In genomic region chr3:76352848-76353130, GRCh38 we compare ENCODE assay signal across 17 cellular contexts.
A peak's percentile ranks its signal among the peaks of the same experiment; 100 is the strongest.
DNase-seq lines count a peak whose midpoint lies in the region; ATAC-seq and TF ChIP-seq lines count a peak whose summit lies in the region.
"Had no signal": no experiment of that assay in that cellular context is flagged by ENCODE, and none has a peak within 500 bp of the region (broad histone marks: within the 10 kb centered on the region; RNA-seq: fewer than 3 reads in every experiment).

No MANE protein-coding gene starts in this region.

- no peaks in the 10 kb centered on the region for H3K9me2 ChIP-seq in GM23338 (ENCODE audit: insufficient read depth)

- H3K27me3 Mint-ChIP-seq in GM23338 (ENCODE audit: insufficient read depth, low read depth, poor library complexity) (no peaks in the 10 kb centered on the region), WTC11 (ENCODE audit: low read depth) (no peaks in the 10 kb centered on the region), CD14-positive monocyte (ENCODE audit: low read depth in 3 of 3) (no peaks in the 10 kb centered on the region)
- H3K27me3 Mint-ChIP-seq: CD4-positive, alpha-beta memory T cell had no signal

- H3K36me3 Mint-ChIP-seq in GM23338 (ENCODE audit: low read depth) (no peaks in the 10 kb centered on the region), WTC11 (no peaks in the 10 kb centered on the region), CD14-positive monocyte (no peaks in the 10 kb centered on the region)
- H3K36me3 Mint-ChIP-seq: CD4-positive, alpha-beta memory T cell had no signal

- ATAC-seq in GM23338 = no peak
- ATAC-seq in WTC11 = no peak
- ATAC-seq: GM12878, HCT116 had no signal

- CTCF ChIA-PET in WTC11 (lab: Charles Lee) = no interaction called here

- peaks cover 30% of the 10 kb centered on the region for H3K4me1 ChIP-seq in GM23338 (ENCODE audit: insufficient read depth)

- H3K27ac ChIP-seq in GM23338 (ENCODE audit: low read depth) = no peak overlapping the region
- H3K27ac ChIP-seq: C4-2B, KMS-11 had no signal

- no peak overlapping the region for H2AFZ ChIP-seq in GM23338

- no peaks in the 10 kb centered on the region for H3K79me2 ChIP-seq in GM23338 (replicated peaks; ENCODE audit: insufficient read depth)

- no peak for TF ChIP-seq POLR2A in erythroblast (IDR thresholded peaks at IDR 0.05; ENCODE audit: low read length)

- H3K9me3 Mint-ChIP-seq in GM23338 (no peaks in the 10 kb centered on the region), WTC11 (no peaks in the 10 kb centered on the region), CD14-positive monocyte (no peaks in the 10 kb centered on the region)

- no peak overlapping the region for H3K4me3 ChIP-seq in GM23338
- H3K4me3 ChIP-seq: GM12878 had no signal

- no peaks in the 10 kb centered on the region for H4K20me1 ChIP-seq in GM23338 (replicated peaks; ENCODE audit: insufficient read depth)

- H3F3A ChIP-seq in GM23338 (replicated peaks; ENCODE audit: low read depth) = no peaks in the 10 kb centered on the region

- no peak overlapping the region for H3K27ac Mint-ChIP-seq in GM23338
- H3K27ac Mint-ChIP-seq in WTC11 = no peak overlapping the region
- no peak overlapping the region for H3K27ac Mint-ChIP-seq in CD14-positive monocyte
- H3K27ac Mint-ChIP-seq: CD4-positive, alpha-beta memory T cell; HFFc6 had no signal

- POLR2A ChIA-PET in WTC11 (lab: Charles Lee) = no interaction called here

- no peaks in the 10 kb centered on the region for H3K36me3 ChIP-seq in GM23338 (ENCODE audit: insufficient read depth)

- no peaks in the 10 kb centered on the region for H3K27me3 ChIP-seq in GM23338 (ENCODE audit: insufficient read depth)

- H3K4me1 Mint-ChIP-seq in GM23338 = peaks cover 26% of the 10 kb centered on the region
- H3K4me1 Mint-ChIP-seq in WTC11 = peaks cover 29% of the 10 kb centered on the region
- H3K4me1 Mint-ChIP-seq in CD14-positive monocyte = no peaks in the 10 kb centered on the region
- H3K4me1 Mint-ChIP-seq: CD4-positive, alpha-beta memory T cell had no signal

- H3K4me2 ChIP-seq in GM23338 = peak overlapping the region; percentile 27; the same call in 1 of the 2 replicates
- H3K4me2 ChIP-seq: KMS-11 had no signal

- TF ChIP-seq CTCF in GM23338 (conservative IDR thresholded peaks at IDR 0.05; ENCODE audit: low read depth in 2 of 2) = no peak
- no peak for TF ChIP-seq CTCF in WTC11 (IDR thresholded peaks at IDR 0.05)
- TF ChIP-seq CTCF in CD14-positive monocyte (IDR thresholded peaks at IDR 0.05) = no peak

- DNase-seq in GM23338 (ENCODE audit: low spot score) = no peak
- peak; percentile 86 to 89 for DNase-seq in NCI-H526 (lab: John Stamatoyannopoulos, UW)
- DNase-seq in WTC11 (ENCODE audit: low spot score) = no peak
- no peak for DNase-seq in CD14-positive monocyte (ENCODE audit: low spot score)
- DNase-seq in ureter (ENCODE audit: low spot score) = no peak
- no peak for DNase-seq in erythroblast (lab: John Stamatoyannopoulos, UW)
- DNase-seq: CD4-positive, alpha-beta memory T cell; DMS153; DND-41; EL; GOT3; H7; HFFc6 had no signal

- intact Hi-C loops in CD14-positive monocyte (cut with micrococcal nuclease) = no loop called here

- peak overlapping the region; percentile 48; the same call in 1 of the 3 replicates for H3K4me3 Mint-ChIP-seq in GM23338
- peak overlapping the region; percentile 13; the same call in 1 of the 2 replicates for H3K4me3 Mint-ChIP-seq in WTC11
- H3K4me3 Mint-ChIP-seq in CD14-positive monocyte = no peak overlapping the region
- H3K4me3 Mint-ChIP-seq: CD4-positive, alpha-beta memory T cell; HFFc6 had no signal

TF ChIP-seq in GM23338, 12 proteins besides CTCF, POLR2A, EP300 and RAD21 (continues in another document):
- TF ChIP-seq EZH2 (IDR thresholded peaks at IDR 0.05; ENCODE audit: low read depth, unreplicated experiment) = no peak
- TF ChIP-seq REST (IDR thresholded peaks at IDR 0.05; ENCODE audit: unreplicated experiment) = no peak
- no peak for TF ChIP-seq POLR2AphosphoS5 (IDR thresholded peaks at IDR 0.05; ENCODE audit: low read depth)
- TF ChIP-seq ZNF331 (CRISPR knock-in tag; IDR thresholded peaks at IDR 0.05; ENCODE audit: low read depth) = no peak
- no peak for TF ChIP-seq ZNF114 (CRISPR knock-in tag; IDR thresholded peaks at IDR 0.05)
- TF ChIP-seq JUNB (IDR thresholded peaks at IDR 0.05; ENCODE audit: unreplicated experiment) = no peak
- no peak for TF ChIP-seq STAT1 (IDR thresholded peaks at IDR 0.05; ENCODE audit: unreplicated experiment)
- no peak for TF ChIP-seq CREB1 (CRISPR knock-in tag; IDR thresholded peaks at IDR 0.05; ENCODE audit: low read depth)
- TF ChIP-seq EZH2phosphoT487 (IDR thresholded peaks at IDR 0.05; ENCODE audit: unreplicated experiment) = no peak
- no peak for TF ChIP-seq NANOG (IDR thresholded peaks at IDR 0.05; ENCODE audit: borderline replicate concordance)

TF ChIP-seq in WTC11, 78 proteins besides CTCF, POLR2A, EP300 and RAD21:
- no peak for TF ChIP-seq GABPB1 (CRISPR knock-in tag; IDR thresholded peaks at IDR 0.05)
TF ChIP-seq in WTC11: peak in this region for 0.

Comparison
In these comparisons a context has a peak if more than half of its experiments do, and no peak if none do; other contexts are left out.
1. DNase-seq: peak in NCI-H526 (2 of 2); none in GM23338 (single experiment), WTC11 (single experiment), CD14-positive monocyte (single experiment), ureter (single experiment) and erythroblast (0 of 2).
2. H3K4me3 Mint-ChIP-seq: peak in GM23338 (single experiment) and WTC11 (single experiment); none in CD14-positive monocyte (0 of 2).